9 cellular contexts compared by ENCODE assay signal in genomic region chr16:86576591-86577313, GRCh38. TPM values are rescaled to one million over a fixed set of nuclear protein-coding genes. Genes with fewer than 3 reads are reported as not detected.
A peak's percentile ranks its signal among the peaks of the same experiment; 100 is the strongest.
DNase-seq lines count a peak whose midpoint lies in the region; ATAC-seq and TF ChIP-seq lines count a peak whose summit lies in the region.
"Had no signal": no experiment of that assay in that cellular context is flagged by ENCODE, and none has a peak within 500 bp of the region (broad histone marks: within the 10 kb centered on the region; RNA-seq: fewer than 3 reads in every experiment).

No MANE protein-coding gene starts in this region.

- H4K20me1 ChIP-seq in hepatocyte (ENCODE audit: insufficient read depth, poor library complexity, severe bottlenecking) = no peaks in the 10 kb centered on the region

- H3K9me3 Mint-ChIP-seq in activated CD4-positive, alpha-beta memory T cell treated with anti-CD3 and anti-CD28 coated beads, Interleukin-2, amount 10 ng/mL, durations not matched to agents 7 days and 5 days = no peaks in the 10 kb centered on the region
- no peaks in the 10 kb centered on the region for H3K9me3 Mint-ChIP-seq in stimulated activated effector memory CD8-positive, alpha-beta T cell treated with anti-CD3 and anti-CD28 coated beads, Interleukin-12 subunit alpha, Interleukin-12 subunit beta, amount 100 ng/mL, for 72 hours

- H3K27me3 ChIP-seq in hepatocyte = peaks cover 95% of the 10 kb centered on the region

- H3K36me3 ChIP-seq in hepatocyte (replicated peaks; ENCODE audit: insufficient read depth, low read depth) = no peaks in the 10 kb centered on the region

- CTCF ChIA-PET in activated CD4-positive, alpha-beta memory T cell treated with anti-CD3 and anti-CD28 coated beads, Interleukin-2, amount 10 ng/mL, durations not matched to agents 7 days and 5 days (lab: Charles Lee) = interaction anchor here (0.6 to 1.2 kb wide), 6 partner anchors 187 to 524 kb away, joined by 3 to 9 read pairs (median 4); no protein-coding TSS in a partner anchor

- no peak overlapping the region for H3K27ac Mint-ChIP-seq in activated CD4-positive, alpha-beta memory T cell treated with anti-CD3 and anti-CD28 coated beads, Interleukin-2, amount 10 ng/mL, durations not matched to agents 7 days and 5 days
- no peak overlapping the region for H3K27ac Mint-ChIP-seq in stimulated activated effector memory CD8-positive, alpha-beta T cell treated with anti-CD3 and anti-CD28 coated beads, Interleukin-12 subunit alpha, Interleukin-12 subunit beta, amount 100 ng/mL, for 72 hours

- peak overlapping the region; percentile 72 for H3K4me3 Mint-ChIP-seq in activated CD4-positive, alpha-beta memory T cell treated with anti-CD3 and anti-CD28 coated beads, Interleukin-2, amount 10 ng/mL, durations not matched to agents 7 days and 5 days
- H3K4me3 Mint-ChIP-seq in stimulated activated effector memory CD8-positive, alpha-beta T cell treated with anti-CD3 and anti-CD28 coated beads, Interleukin-12 subunit alpha, Interleukin-12 subunit beta, amount 100 ng/mL, for 72 hours = peak overlapping the region; percentile 64

- DNase-seq in DMS79 treated with DMSO at 0.1 percent for 48 hours (lab: John Stamatoyannopoulos, UW) (peak; percentile 3), DMS79 (lab: John Stamatoyannopoulos, UW) (no peak), hepatocyte (ENCODE audit: low spot score) (no peak)
- DNase-seq in activated CD4-positive, alpha-beta memory T cell treated with anti-CD3 and anti-CD28 coated beads, Interleukin-2, amount 10 ng/mL, durations not matched to agents 7 days and 5 days = no peak
- DNase-seq in stimulated activated effector memory CD8-positive, alpha-beta T cell treated with anti-CD3 and anti-CD28 coated beads, Interleukin-12 subunit alpha, Interleukin-12 subunit beta, amount 100 ng/mL, for 72 hours (ENCODE audit: low spot score in 2 of 2) = no peak

- H3K4me2 ChIP-seq in hepatocyte = peak overlapping the region; percentile 97

- H3K9me3 ChIP-seq in hepatocyte (ENCODE audit: low read depth) = no peaks in the 10 kb centered on the region

- no peak overlapping the region for H3K27ac ChIP-seq in hepatocyte
- H3K27ac ChIP-seq: 22Rv1 had no signal

- peaks cover 22% of the 10 kb centered on the region for H3K4me1 ChIP-seq in hepatocyte (ENCODE audit: insufficient read depth)

- H2AFZ ChIP-seq in hepatocyte = no peak overlapping the region

- peak overlapping the region; percentile 62 for H3K4me3 ChIP-seq in hepatocyte

- no peaks in the 10 kb centered on the region for H3K9me2 ChIP-seq in hepatocyte (replicated peaks; ENCODE audit: insufficient read depth)

- no peaks in the 10 kb centered on the region for H3K36me3 Mint-ChIP-seq in activated CD4-positive, alpha-beta memory T cell treated with anti-CD3 and anti-CD28 coated beads, Interleukin-2, amount 10 ng/mL, durations not matched to agents 7 days and 5 days (ENCODE audit: low read depth)
- peaks cover 6% of the 10 kb centered on the region for H3K36me3 Mint-ChIP-seq in stimulated activated effector memory CD8-positive, alpha-beta T cell treated with anti-CD3 and anti-CD28 coated beads, Interleukin-12 subunit alpha, Interleukin-12 subunit beta, amount 100 ng/mL, for 72 hours

- TF ChIP-seq CTCF in hepatocyte (IDR thresholded peaks at IDR 0.05; ENCODE audit: poor library complexity) = no peak

- H3K79me2 ChIP-seq in hepatocyte = no peaks in the 10 kb centered on the region

- ATAC-seq in stimulated activated effector memory CD8-positive, alpha-beta T cell treated with anti-CD3 and anti-CD28 coated beads, Interleukin-12 subunit alpha, Interleukin-12 subunit beta, amount 100 ng/mL, for 72 hours = no peak
- ATAC-seq in GM18498 (IDR thresholded peaks at IDR 0.05; ENCODE audit: unreplicated experiment) (no peak), GM18858 (IDR thresholded peaks at IDR 0.05; ENCODE audit: unreplicated experiment) (no peak), HG03432 (IDR thresholded peaks at IDR 0.05; ENCODE audit: unreplicated experiment) (no peak)

- POLR2A ChIA-PET in activated CD4-positive, alpha-beta memory T cell treated with anti-CD3 and anti-CD28 coated beads, Interleukin-2, amount 10 ng/mL, durations not matched to agents 7 days and 5 days (lab: Charles Lee) = interaction anchor here (0.6 to 1.3 kb wide), 2 partner anchors 28 to 88 kb away, joined by 3 to 4 read pairs; no protein-coding TSS in a partner anchor

- peaks cover 9% of the 10 kb centered on the region for H3K4me1 Mint-ChIP-seq in activated CD4-positive, alpha-beta memory T cell treated with anti-CD3 and anti-CD28 coated beads, Interleukin-2, amount 10 ng/mL, durations not matched to agents 7 days and 5 days
- H3K4me1 Mint-ChIP-seq in stimulated activated effector memory CD8-positive, alpha-beta T cell treated with anti-CD3 and anti-CD28 coated beads, Interleukin-12 subunit alpha, Interleukin-12 subunit beta, amount 100 ng/mL, for 72 hours = peaks cover 12% of the 10 kb centered on the region

- H3K27me3 Mint-ChIP-seq in activated CD4-positive, alpha-beta memory T cell treated with anti-CD3 and anti-CD28 coated beads, Interleukin-2, amount 10 ng/mL, durations not matched to agents 7 days and 5 days = peaks cover 66% of the 10 kb centered on the region

- WGBS in hepatocyte (ENCODE audit: low lambda C conversion rate, missing lambda C conversion rate) = 7% methylated on average over 33 of the region's 33 CpGs

RNA-seq across cellular contexts. Expression of gene FOXL1, which starts 1.6 kb away (rescaled TPM):
- total RNA-seq in activated CD4-positive, alpha-beta memory T cell treated with anti-CD3 and anti-CD28 coated beads, Interleukin-2, amount 10 ng/mL, durations not matched to agents 7 days and 5 days = not detected
- 2.0 and 3.1 TPM in 2 replicates for total RNA-seq in hepatocyte
- 0.51 and 1.3 TPM in 2 replicates for polyA plus RNA-seq in hepatocyte

RNA-seq across cellular contexts. Expression of gene FOXC2, which starts 10.1 kb away (rescaled TPM):
- not detected for total RNA-seq in activated CD4-positive, alpha-beta memory T cell treated with anti-CD3 and anti-CD28 coated beads, Interleukin-2, amount 10 ng/mL, durations not matched to agents 7 days and 5 days
- total RNA-seq in hepatocyte = 0.36 TPM in 1 of 2 replicates, not detected in the other
- polyA plus RNA-seq in hepatocyte = 0.30 and 0.96 TPM in 2 replicates

RNA-seq across cellular contexts. Expression of gene MTHFSD, which starts 21.7 kb away (rescaled TPM):
- 10 to 100 TPM; 22.2 TPM for total RNA-seq in activated CD4-positive, alpha-beta memory T cell treated with anti-CD3 and anti-CD28 coated beads, Interleukin-2, amount 10 ng/mL, durations not matched to agents 7 days and 5 days
- 8.1 and 21.5 TPM in 2 replicates for total RNA-seq in hepatocyte
- 11.5 and 15.3 TPM in 2 replicates for polyA plus RNA-seq in hepatocyte
